In the genomic region with DNA sequence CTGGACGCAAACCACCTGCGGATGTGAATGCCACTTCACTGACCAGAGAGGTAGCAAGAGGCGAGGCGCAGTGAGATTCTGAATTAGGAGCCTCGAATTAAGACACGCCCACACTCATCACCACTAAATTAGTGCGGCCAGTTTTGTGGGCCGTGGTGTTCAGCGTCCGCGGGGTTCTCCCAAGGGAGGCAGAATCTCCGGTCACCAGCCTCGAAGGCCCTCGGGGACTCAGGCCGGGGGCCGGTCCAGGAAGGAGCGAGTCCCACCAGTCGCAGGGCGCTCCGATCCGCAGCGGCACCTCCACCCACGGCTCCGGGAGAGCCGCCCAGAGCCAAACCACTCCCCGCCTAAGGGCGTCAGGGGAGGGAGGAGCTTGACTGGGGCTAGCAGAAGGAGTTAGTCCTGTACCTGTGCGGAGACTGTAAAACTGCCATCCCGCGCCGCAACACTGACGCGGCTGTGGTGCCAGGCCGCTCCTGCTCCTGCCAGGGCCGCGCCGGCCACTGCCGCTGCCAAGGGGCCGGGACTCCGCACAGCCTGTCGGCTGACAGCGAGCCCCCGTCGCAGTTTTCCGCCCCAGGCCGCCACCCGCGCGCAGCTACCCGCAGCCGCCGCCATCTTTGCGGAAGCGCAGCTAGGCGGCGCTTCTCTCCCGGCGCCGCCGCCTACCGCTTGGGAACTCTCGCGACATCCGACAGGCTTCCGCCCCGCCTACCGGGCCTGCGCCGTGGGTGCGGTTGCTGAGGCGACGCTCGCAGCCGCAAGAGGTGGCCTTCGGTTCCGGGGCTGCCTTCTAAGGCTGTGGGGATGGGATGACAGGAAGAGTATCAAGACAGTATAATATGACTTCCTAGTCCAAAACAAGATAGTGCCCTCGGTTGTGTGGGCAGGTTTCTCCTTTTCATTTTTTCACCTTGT, we compare ENCODE assay signal across 1 cellular context.
TF ChIP-seq lines count a peak whose summit lies in the region.

A gene with protein sequence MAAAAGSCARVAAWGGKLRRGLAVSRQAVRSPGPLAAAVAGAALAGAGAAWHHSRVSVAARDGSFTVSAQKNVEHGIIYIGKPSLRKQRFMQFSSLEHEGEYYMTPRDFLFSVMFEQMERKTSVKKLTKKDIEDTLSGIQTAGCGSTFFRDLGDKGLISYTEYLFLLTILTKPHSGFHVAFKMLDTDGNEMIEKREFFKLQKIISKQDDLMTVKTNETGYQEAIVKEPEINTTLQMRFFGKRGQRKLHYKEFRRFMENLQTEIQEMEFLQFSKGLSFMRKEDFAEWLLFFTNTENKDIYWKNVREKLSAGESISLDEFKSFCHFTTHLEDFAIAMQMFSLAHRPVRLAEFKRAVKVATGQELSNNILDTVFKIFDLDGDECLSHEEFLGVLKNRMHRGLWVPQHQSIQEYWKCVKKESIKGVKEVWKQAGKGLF (minus strand): TSS at position 640 of the 918 bp plus-strand sequence. CDS start 22 bp downstream, at position 618.

TF ChIP-seq in Ishikawa, 13 proteins besides CTCF, POLR2A, EP300 and RAD21 (continued from another document):
- TF ChIP-seq, protein P1, sequence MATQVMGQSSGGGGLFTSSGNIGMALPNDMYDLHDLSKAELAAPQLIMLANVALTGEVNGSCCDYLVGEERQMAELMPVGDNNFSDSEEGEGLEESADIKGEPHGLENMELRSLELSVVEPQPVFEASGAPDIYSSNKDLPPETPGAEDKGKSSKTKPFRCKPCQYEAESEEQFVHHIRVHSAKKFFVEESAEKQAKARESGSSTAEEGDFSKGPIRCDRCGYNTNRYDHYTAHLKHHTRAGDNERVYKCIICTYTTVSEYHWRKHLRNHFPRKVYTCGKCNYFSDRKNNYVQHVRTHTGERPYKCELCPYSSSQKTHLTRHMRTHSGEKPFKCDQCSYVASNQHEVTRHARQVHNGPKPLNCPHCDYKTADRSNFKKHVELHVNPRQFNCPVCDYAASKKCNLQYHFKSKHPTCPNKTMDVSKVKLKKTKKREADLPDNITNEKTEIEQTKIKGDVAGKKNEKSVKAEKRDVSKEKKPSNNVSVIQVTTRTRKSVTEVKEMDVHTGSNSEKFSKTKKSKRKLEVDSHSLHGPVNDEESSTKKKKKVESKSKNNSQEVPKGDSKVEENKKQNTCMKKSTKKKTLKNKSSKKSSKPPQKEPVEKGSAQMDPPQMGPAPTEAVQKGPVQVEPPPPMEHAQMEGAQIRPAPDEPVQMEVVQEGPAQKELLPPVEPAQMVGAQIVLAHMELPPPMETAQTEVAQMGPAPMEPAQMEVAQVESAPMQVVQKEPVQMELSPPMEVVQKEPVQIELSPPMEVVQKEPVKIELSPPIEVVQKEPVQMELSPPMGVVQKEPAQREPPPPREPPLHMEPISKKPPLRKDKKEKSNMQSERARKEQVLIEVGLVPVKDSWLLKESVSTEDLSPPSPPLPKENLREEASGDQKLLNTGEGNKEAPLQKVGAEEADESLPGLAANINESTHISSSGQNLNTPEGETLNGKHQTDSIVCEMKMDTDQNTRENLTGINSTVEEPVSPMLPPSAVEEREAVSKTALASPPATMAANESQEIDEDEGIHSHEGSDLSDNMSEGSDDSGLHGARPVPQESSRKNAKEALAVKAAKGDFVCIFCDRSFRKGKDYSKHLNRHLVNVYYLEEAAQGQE (IDR thresholded peaks at IDR 0.05; ENCODE audit: low read depth): no peak
- TF ChIP-seq ZBTB7A (IDR thresholded peaks at IDR 0.05; ENCODE audit: low read depth) (0 out of 2 replicates have a peak, but pooled peaks have one; percentile 39), NFIC (IDR thresholded peaks at IDR 0.05) (peak; percentile 43; the same call in 1 of the 2 replicates), TEAD4 (IDR thresholded peaks at IDR 0.05) (no peak; the same call in 1 of the 2 replicates), CEBPB (IDR thresholded peaks at IDR 0.05) (no peak)
TF ChIP-seq in Ishikawa: peak in this region for 7.
